In genomic region chr6:37206674-37207073, GRCh38 we compare ENCODE assay signal across 2 cellular contexts.
TF ChIP-seq lines count a peak whose summit lies in the region.

No MANE protein-coding gene starts in this region.

TF ChIP-seq in HepG2, 621 proteins besides CTCF, POLR2A, EP300 and RAD21:
- TF ChIP-seq SIX1 (CRISPR knock-in tag; IDR thresholded peaks at IDR 0.05; ENCODE audit: borderline replicate concordance) (no peak), ELF4 (CRISPR knock-in tag; IDR thresholded peaks at IDR 0.05; ENCODE audit: borderline replicate concordance) (no peak), FOXK1 (CRISPR knock-in tag; IDR thresholded peaks at IDR 0.05; ENCODE audit: borderline replicate concordance, low read depth) (no peak), HNRNPL (IDR thresholded peaks at IDR 0.05; ENCODE audit: low read depth, low read length) (no peak), KDM5A (IDR thresholded peaks at IDR 0.05; ENCODE audit: borderline replicate concordance, low read length) (no peak), CCDC6 (CRISPR knock-in tag; IDR thresholded peaks at IDR 0.05) (no peak), GTF2F1 (IDR thresholded peaks at IDR 0.05; ENCODE audit: low read length) (no peak), ZNF44 (CRISPR knock-in tag; IDR thresholded peaks at IDR 0.05) (no peak), SOX13 (IDR thresholded peaks at IDR 0.05) (no peak), SOX13 (CRISPR knock-in tag; conservative IDR thresholded peaks at IDR 0.05 in 1 of 2, IDR thresholded peaks at IDR 0.05 in 1 of 2) (no peak), ZNF251 (CRISPR knock-in tag; IDR thresholded peaks at IDR 0.05) (no peak), CENPT (CRISPR knock-in tag; IDR thresholded peaks at IDR 0.05; ENCODE audit: low read depth) (no peak), ZBTB7A (CRISPR knock-in tag; IDR thresholded peaks at IDR 0.05) (no peak), TAF15 (IDR thresholded peaks at IDR 0.05; ENCODE audit: low read depth, low read length, poor library complexity, severe bottlenecking) (no peak), EHMT2 (IDR thresholded peaks at IDR 0.05; ENCODE audit: borderline replicate concordance, low read depth, low read length) (no peak), NCOA2 (CRISPR knock-in tag; IDR thresholded peaks at IDR 0.05) (no peak), SIN3B (IDR thresholded peaks at IDR 0.05; ENCODE audit: low read length) (no peak), HNF1B (CRISPR knock-in tag; IDR thresholded peaks at IDR 0.05) (no peak)
- TF ChIP-seq, protein P1, sequence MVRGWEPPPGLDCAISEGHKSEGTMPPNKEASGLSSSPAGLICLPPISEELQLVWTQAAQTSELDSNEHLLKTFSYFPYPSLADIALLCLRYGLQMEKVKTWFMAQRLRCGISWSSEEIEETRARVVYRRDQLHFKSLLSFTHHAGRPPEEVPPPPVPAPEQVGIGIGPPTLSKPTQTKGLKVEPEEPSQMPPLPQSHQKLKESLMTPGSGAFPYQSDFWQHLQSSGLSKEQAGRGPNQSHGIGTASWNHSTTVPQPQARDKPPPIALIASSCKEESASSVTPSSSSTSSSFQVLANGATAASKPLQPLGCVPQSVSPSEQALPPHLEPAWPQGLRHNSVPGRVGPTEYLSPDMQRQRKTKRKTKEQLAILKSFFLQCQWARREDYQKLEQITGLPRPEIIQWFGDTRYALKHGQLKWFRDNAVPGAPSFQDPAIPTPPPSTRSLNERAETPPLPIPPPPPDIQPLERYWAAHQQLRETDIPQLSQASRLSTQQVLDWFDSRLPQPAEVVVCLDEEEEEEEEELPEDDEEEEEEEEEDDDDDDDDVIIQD (CRISPR knock-in tag; IDR thresholded peaks at IDR 0.05; ENCODE audit: low read depth), result no peak
- TF ChIP-seq, protein P2, sequence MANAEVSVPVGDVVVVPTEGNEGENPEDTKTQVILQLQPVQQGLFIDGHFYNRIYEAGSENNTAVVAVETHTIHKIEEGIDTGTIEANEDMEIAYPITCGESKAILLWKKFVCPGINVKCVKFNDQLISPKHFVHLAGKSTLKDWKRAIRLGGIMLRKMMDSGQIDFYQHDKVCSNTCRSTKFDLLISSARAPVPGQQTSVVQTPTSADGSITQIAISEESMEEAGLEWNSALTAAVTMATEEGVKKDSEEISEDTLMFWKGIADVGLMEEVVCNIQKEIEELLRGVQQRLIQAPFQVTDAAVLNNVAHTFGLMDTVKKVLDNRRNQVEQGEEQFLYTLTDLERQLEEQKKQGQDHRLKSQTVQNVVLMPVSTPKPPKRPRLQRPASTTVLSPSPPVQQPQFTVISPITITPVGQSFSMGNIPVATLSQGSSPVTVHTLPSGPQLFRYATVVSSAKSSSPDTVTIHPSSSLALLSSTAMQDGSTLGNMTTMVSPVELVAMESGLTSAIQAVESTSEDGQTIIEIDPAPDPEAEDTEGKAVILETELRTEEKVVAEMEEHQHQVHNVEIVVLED (CRISPR knock-in tag; IDR thresholded peaks at IDR 0.05; ENCODE audit: borderline replicate concordance), result no peak

TF ChIP-seq in SK-N-SH treated with all-trans-retinoic acid at 6 μM for 48 hours, 23 proteins besides CTCF, POLR2A, EP300 and RAD21:
- TF ChIP-seq CSDC2 (CRISPR knock-in tag; IDR thresholded peaks at IDR 0.05) (no peak), BACH2 (CRISPR knock-in tag; IDR thresholded peaks at IDR 0.05; ENCODE audit: borderline replicate concordance) (no peak), GLIS3 (CRISPR knock-in tag; IDR thresholded peaks at IDR 0.05) (no peak), TSHZ2 (CRISPR knock-in tag; IDR thresholded peaks at IDR 0.05) (no peak), ESRRG (CRISPR knock-in tag; IDR thresholded peaks at IDR 0.05) (no peak), ZFP30 (CRISPR knock-in tag; IDR thresholded peaks at IDR 0.05) (no peak), ISL1 (CRISPR knock-in tag; IDR thresholded peaks at IDR 0.05) (no peak), ZC3H10 (CRISPR knock-in tag; IDR thresholded peaks at IDR 0.05) (no peak), OSR1 (CRISPR knock-in tag; IDR thresholded peaks at IDR 0.05) (no peak), ZNF8 (CRISPR knock-in tag; IDR thresholded peaks at IDR 0.05) (no peak), SNAI2 (CRISPR knock-in tag; IDR thresholded peaks at IDR 0.05) (no peak), ZNF70 (CRISPR knock-in tag; IDR thresholded peaks at IDR 0.05) (no peak), TCF4 (CRISPR knock-in tag; IDR thresholded peaks at IDR 0.05; ENCODE audit: borderline replicate concordance) (no peak), ZNF565 (CRISPR knock-in tag; conservative IDR thresholded peaks at IDR 0.05; ENCODE audit: low read depth) (no peak), ZFP3 (CRISPR knock-in tag; IDR thresholded peaks at IDR 0.05) (no peak), ARNTL (CRISPR knock-in tag; IDR thresholded peaks at IDR 0.05; ENCODE audit: borderline replicate concordance, low read depth) (no peak), TOX (CRISPR knock-in tag; IDR thresholded peaks at IDR 0.05; ENCODE audit: borderline replicate concordance) (no peak)
TF ChIP-seq in SK-N-SH treated with all-trans-retinoic acid at 6 μM for 48 hours: peak in this region for 0.
